ENCODE assay signal across 1 cellular context in the genomic region with DNA sequence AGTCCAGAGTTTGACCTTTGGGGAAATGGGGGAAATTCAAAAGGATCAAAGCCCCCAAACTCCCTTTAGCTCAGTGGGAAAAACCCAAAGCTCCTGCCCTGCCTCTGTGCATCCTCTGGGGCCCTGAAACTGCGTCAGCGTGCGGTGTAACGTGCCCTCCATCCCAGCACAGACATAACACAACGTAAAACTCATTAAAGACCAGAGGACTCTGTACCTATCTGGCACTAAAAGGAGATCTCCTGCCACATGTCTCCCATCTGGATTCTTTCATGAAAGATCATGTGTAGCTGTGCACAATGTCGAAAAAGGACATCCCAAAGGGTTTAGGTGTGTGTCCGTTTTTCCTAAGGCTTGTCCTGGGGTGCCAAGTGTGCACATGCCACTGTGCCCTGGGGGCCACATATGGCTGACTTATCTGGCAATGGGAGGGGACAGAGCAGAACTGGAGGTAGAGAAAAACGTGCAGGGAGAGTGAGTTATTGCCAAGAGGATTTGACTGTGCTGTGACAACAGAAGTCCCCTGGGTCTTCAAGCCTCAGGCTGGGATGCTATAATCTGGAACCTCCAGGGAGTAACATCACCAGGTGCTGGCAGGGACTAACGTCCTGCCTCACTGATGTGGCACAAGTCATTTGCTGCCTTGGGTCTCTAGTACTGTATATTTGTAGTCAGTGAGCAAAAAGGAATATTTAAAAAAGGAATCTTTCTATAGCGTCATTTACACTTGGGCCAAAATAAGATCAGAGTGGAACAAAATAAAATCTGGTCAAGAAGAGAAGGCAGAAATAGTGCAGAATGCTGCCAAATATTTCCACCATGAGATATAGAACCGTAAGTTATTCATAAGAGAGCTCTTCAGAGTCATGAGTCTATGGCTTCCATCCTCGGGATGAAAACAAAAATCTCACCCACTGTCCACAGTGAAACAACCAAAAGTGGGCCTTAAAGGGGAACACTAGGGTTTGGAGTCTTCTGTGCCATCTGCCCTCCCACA.
TF ChIP-seq lines count a peak whose summit lies in the region.

No MANE protein-coding gene starts in this region.

TF ChIP-seq in H1, 55 proteins besides CTCF, POLR2A, EP300 and RAD21:
- TF ChIP-seq CTBP2 (IDR thresholded peaks at IDR 0.05; ENCODE audit: borderline replicate concordance, insufficient read depth, insufficient read length, low read length) (no peak), HDAC2 (IDR thresholded peaks at IDR 0.05; ENCODE audit: borderline replicate concordance in 1 of 2, low read depth in 2 of 2, low read length in 2 of 2) (no peak)
